In the genomic region with DNA sequence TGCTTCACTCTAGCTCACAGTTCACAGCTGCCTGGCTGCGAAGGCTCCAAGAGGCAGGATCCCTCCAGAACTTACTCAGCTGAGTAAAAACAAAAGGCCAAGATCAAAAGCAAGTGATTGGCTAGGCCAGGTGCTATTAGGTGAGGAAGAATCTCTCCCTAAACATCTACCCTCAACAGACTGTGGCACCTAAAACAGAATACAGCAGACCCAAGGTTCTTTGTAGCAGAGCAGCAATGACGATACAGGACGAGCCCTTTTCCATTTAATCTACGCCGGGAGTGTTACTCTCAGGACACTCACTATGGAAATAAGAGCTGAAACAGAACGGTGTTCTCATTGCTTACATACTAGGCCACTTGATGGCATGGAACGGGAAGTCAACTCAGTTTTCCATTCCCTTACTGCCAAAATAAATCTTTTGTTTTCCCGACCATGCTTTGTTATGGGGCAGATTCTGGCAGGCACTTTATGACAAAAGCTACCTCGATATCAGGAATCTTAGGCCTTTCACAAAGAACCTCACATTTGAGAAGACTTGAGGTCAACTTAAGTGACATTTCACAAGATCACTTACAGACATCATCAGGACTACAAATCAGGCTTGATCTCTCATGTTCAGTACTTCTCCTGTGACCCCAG, we compare ENCODE assay signal across 8 cellular contexts. TPM values are rescaled to one million over a fixed set of nuclear protein-coding genes. Genes with fewer than 3 reads are reported as not detected.
A peak's percentile ranks its signal among the peaks of the same experiment; 100 is the strongest.
DNase-seq lines count a peak whose midpoint lies in the region; ATAC-seq, FAIRE-seq and TF ChIP-seq lines count a peak whose summit lies in the region.

No MANE protein-coding gene starts in this region.

- no peaks in the 10 kb centered on the region for H3K9me3 ChIP-seq in pancreas

- H3K27ac ChIP-seq in KMS-11 (peak overlapping the region; percentile 92), pancreas (peak overlapping the region; percentile 77 to 88 (median 81))

- DNase-seq in Daoy (ENCODE audit: low read depth) (peak; percentile 25), glomerular visceral epithelial cell (ENCODE audit: extremely low spot score) (peak; percentile 24), pancreas (no peak), NOMO-1 treated with DMSO at 0.1 percent for 48 hours (lab: John Stamatoyannopoulos, UW; ENCODE audit: unreplicated experiment) (no peak), dedifferentiated amniotic fluid mesenchymal stem cell (ENCODE audit: extremely low spot score) (no peak)
- no peak for DNase-seq in activated T-helper 2 cell treated with anti-CD3 and anti-CD28 coated beads, Interferon-gamma antibody, Interleukin-2, Interleukin-4, amounts not matched to agents 10 μg/mL and 5 μg/mL and 100 μg/mL, durations not matched to agents 14 hours and 24 hours and 36 hours (ENCODE audit: low spot score)
- no peak for DNase-seq in activated CD4-positive, CD25-positive, alpha-beta regulatory T cell (lab: John Stamatoyannopoulos, UW)

- H3K4me2 ChIP-seq in KMS-11, result peak overlapping the region; percentile 70

- FAIRE-seq in pancreas (lab: Jason Lieb, UNC), result no peak

- peak overlapping the region; percentile 96 for H3K9ac ChIP-seq in KMS-11

- no peak for TF ChIP-seq CTCF in KMS-11 (conservative IDR thresholded peaks at IDR 0.05; ENCODE audit: low read depth, low read length)
- TF ChIP-seq CTCF in pancreas (IDR thresholded peaks at IDR 0.05), result no peak

- peak overlapping the region; percentile 8 for H3K4me3 ChIP-seq in KMS-11 (IDR thresholded peaks at IDR 0.05; ENCODE audit: insufficient read depth, low read depth, low read length)
- H3K4me3 ChIP-seq in pancreas, result peak overlapping the region; percentile 62 to 86 (median 74)

- peaks cover 28% of the 10 kb centered on the region for H3K79me2 ChIP-seq in KMS-11 (ENCODE audit: insufficient read depth, low read depth)

- peaks cover 31% of the 10 kb centered on the region for H3K36me3 Mint-ChIP-seq in activated T-helper 2 cell treated with anti-CD3 and anti-CD28 coated beads, Interferon-gamma antibody, Interleukin-2, Interleukin-4, amounts not matched to agents 10 μg/mL and 5 μg/mL and 100 μg/mL, durations not matched to agents 14 hours and 24 hours and 36 hours (ENCODE audit: low read depth)

- peak overlapping the region; percentile 69 for H2AFZ ChIP-seq in KMS-11 (ENCODE audit: low read depth)

- peak overlapping the region; percentile 97 for H3K4me3 Mint-ChIP-seq in activated T-helper 2 cell treated with anti-CD3 and anti-CD28 coated beads, Interferon-gamma antibody, Interleukin-2, Interleukin-4, amounts not matched to agents 10 μg/mL and 5 μg/mL and 100 μg/mL, durations not matched to agents 14 hours and 24 hours and 36 hours (ENCODE audit: low read depth)

- peaks cover 42% of the 10 kb centered on the region for H3K4me1 Mint-ChIP-seq in activated T-helper 2 cell treated with anti-CD3 and anti-CD28 coated beads, Interferon-gamma antibody, Interleukin-2, Interleukin-4, amounts not matched to agents 10 μg/mL and 5 μg/mL and 100 μg/mL, durations not matched to agents 14 hours and 24 hours and 36 hours (ENCODE audit: low read depth)

- intact Hi-C loops in activated T-helper 2 cell treated with anti-CD3 and anti-CD28 coated beads, Interferon-gamma antibody, Interleukin-2, Interleukin-4, amounts not matched to agents 10 μg/mL and 5 μg/mL and 100 μg/mL, durations not matched to agents 14 hours and 24 hours and 36 hours (cut with micrococcal nuclease), result loop anchor here (2.0 kb wide), 4 partner anchors 43 to 789 kb away; a partner anchor contains a TSS
- intact Hi-C loops in pancreas (cut with DNase I), result no loop called here

- H3K36me3 ChIP-seq in KMS-11 (ENCODE audit: insufficient read depth) (no peaks in the 10 kb centered on the region), pancreas (peaks cover 0 to 3% (median 0%) of the 10 kb centered on the region in 3 donors)

- WGBS in pancreas, 2 donors, result 6 to 7% methylated on average over 9 of the region's 9 CpGs

- H3K4me1 ChIP-seq in KMS-11 (ENCODE audit: low read depth, poor library complexity, severe bottlenecking) (peaks cover 52% of the 10 kb centered on the region), pancreas (peaks cover 4 to 24% (median 20%) of the 10 kb centered on the region in 3 donors)

- no peaks in the 10 kb centered on the region for H4K20me1 ChIP-seq in KMS-11 (ENCODE audit: insufficient read depth)

- H3K27me3 Mint-ChIP-seq in activated T-helper 2 cell treated with anti-CD3 and anti-CD28 coated beads, Interferon-gamma antibody, Interleukin-2, Interleukin-4, amounts not matched to agents 10 μg/mL and 5 μg/mL and 100 μg/mL, durations not matched to agents 14 hours and 24 hours and 36 hours (ENCODE audit: low read depth), result no peaks in the 10 kb centered on the region

- no peaks in the 10 kb centered on the region for H3K27me3 ChIP-seq in KMS-11 (ENCODE audit: insufficient read depth, low read depth)
- no peaks in the 10 kb centered on the region for H3K27me3 ChIP-seq in pancreas

- peak overlapping the region; percentile 99 for H3K27ac Mint-ChIP-seq in activated T-helper 2 cell treated with anti-CD3 and anti-CD28 coated beads, Interferon-gamma antibody, Interleukin-2, Interleukin-4, amounts not matched to agents 10 μg/mL and 5 μg/mL and 100 μg/mL, durations not matched to agents 14 hours and 24 hours and 36 hours

- peak in 3 of 4 donors; percentile 9 to 42 (median 25) for ATAC-seq in pancreas

- H3K9me3 Mint-ChIP-seq in activated T-helper 2 cell treated with anti-CD3 and anti-CD28 coated beads, Interferon-gamma antibody, Interleukin-2, Interleukin-4, amounts not matched to agents 10 μg/mL and 5 μg/mL and 100 μg/mL, durations not matched to agents 14 hours and 24 hours and 36 hours, result no peaks in the 10 kb centered on the region

RNA-seq across cellular contexts. Expression of a gene that starts 0.8 kb away (rescaled TPM):
- total RNA-seq in Daoy (2014; rRNA removed; shearing (Covaris generic)), result 14.4 and 20.2 TPM in 2 replicates
- total RNA-seq in activated T-helper 2 cell treated with anti-CD3 and anti-CD28 coated beads, Interferon-gamma antibody, Interleukin-2, Interleukin-4, amounts not matched to agents 10 μg/mL and 5 μg/mL and 100 μg/mL, durations not matched to agents 14 hours and 24 hours and 36 hours, result 48.0 and 50.4 TPM in 2 replicates
- 10 to 100 TPM; 15.5 to 28.9 (median 20.2) TPM for total RNA-seq in pancreas
- 10 to 100 TPM in 1 of 2 donors, 1 to 10 TPM in 1; 6.7 to 13.7 TPM for polyA plus RNA-seq in pancreas

Comparison
In these comparisons a context has a peak if more than half of its experiments do, and no peak if none do; other contexts are left out.
1. DNase-seq: peak in Daoy (single experiment) and glomerular visceral epithelial cell (single experiment); none in activated T-helper 2 cell treated with anti-CD3 and anti-CD28 coated beads, Interferon-gamma antibody, Interleukin-2, Interleukin-4, amounts not matched to agents 10 μg/mL and 5 μg/mL and 100 μg/mL, durations not matched to agents 14 hours and 24 hours and 36 hours (single experiment), pancreas (0 of 6), activated CD4-positive, CD25-positive, alpha-beta regulatory T cell (0 of 4), NOMO-1 treated with DMSO at 0.1 percent for 48 hours (single experiment) and dedifferentiated amniotic fluid mesenchymal stem cell (single experiment).